9 cellular contexts compared by ENCODE assay signal in genomic region chr5:136374003-136374402, GRCh38. TPM values are rescaled to one million over a fixed set of nuclear protein-coding genes. Genes with fewer than 3 reads are reported as not detected.
DNase-seq lines count a peak whose midpoint lies in the region; ATAC-seq and TF ChIP-seq lines count a peak whose summit lies in the region.
"Had no signal": no experiment of that assay in that cellular context is flagged by ENCODE, and none has a peak within 500 bp of the region (broad histone marks: within the 10 kb centered on the region; RNA-seq: fewer than 3 reads in every experiment).

No MANE protein-coding gene starts in this region.

- H3K36me3 ChIP-seq in WERI-Rb-1 (no peaks in the 10 kb centered on the region), prostate gland (no peaks in the 10 kb centered on the region)

- in situ Hi-C loops in KBM-7 (cut with MboI; ENCODE audit: low pct_unique_long_range_greater_than_20kb, low sequenced_read_pairs) = no loop called here

- no peaks in the 10 kb centered on the region for H3K36me3 Mint-ChIP-seq in mesothelial cell of epicardium
- H3K36me3 Mint-ChIP-seq: naive thymus-derived CD8-positive, alpha-beta T cell had no signal

- peak; percentile 75 for TF ChIP-seq CTCF in WERI-Rb-1 (IDR thresholded peaks at IDR 0.05; ENCODE audit: low read depth, low read length)
- TF ChIP-seq CTCF in prostate gland (IDR thresholded peaks at IDR 0.05) = peak in 2 of 4 experiments; percentile 18 to 28
- no peak for TF ChIP-seq CTCF in mesothelial cell of epicardium (IDR thresholded peaks at IDR 0.05; ENCODE audit: unreplicated experiment)

- H3K4me1 Mint-ChIP-seq in mesothelial cell of epicardium = no peaks in the 10 kb centered on the region
- H3K4me1 Mint-ChIP-seq: naive thymus-derived CD8-positive, alpha-beta T cell had no signal

- DNase-seq in EH (ENCODE audit: low read depth) = peak; percentile 41
- DNase-seq in KBM-7 = peak; percentile 1
- peak; percentile 58 for DNase-seq in WERI-Rb-1
- DNase-seq in left kidney (ENCODE audit: low read depth, low spot score) = peak; percentile 76
- no peak for DNase-seq in prostate gland (ENCODE audit: low spot score)
- no peak for DNase-seq in mesothelial cell of epicardium (ENCODE audit: low spot score in 2 of 2, unreplicated experiment in 2 of 2)
- DNase-seq in NCI-H1436 treated with DMSO at 0.1 percent for 48 hours (lab: John Stamatoyannopoulos, UW) = no peak
- DNase-seq: naive thymus-derived CD8-positive, alpha-beta T cell had no signal

- no peaks in the 10 kb centered on the region for H3K4me1 ChIP-seq in prostate gland (replicated peaks)

- no peak overlapping the region for H3K27ac Mint-ChIP-seq in mesothelial cell of epicardium

- H3K27me3 ChIP-seq in WERI-Rb-1 (ENCODE audit: insufficient read depth, low read depth, severe bottlenecking) = no peaks in the 10 kb centered on the region
- no peaks in the 10 kb centered on the region for H3K27me3 ChIP-seq in prostate gland (replicated peaks; ENCODE audit: insufficient read depth)

- WGBS in prostate gland = 15% methylated on average over 5 of the region's 5 CpGs

- intact Hi-C loops in prostate gland (cut with DNase I) = no loop called here

- H3K27me3 Mint-ChIP-seq in mesothelial cell of epicardium (ENCODE audit: low read depth) = peaks cover 19% of the 10 kb centered on the region

- TF ChIP-seq POLR2A in prostate gland (IDR thresholded peaks at IDR 0.05) = no peak

- no peaks in the 10 kb centered on the region for H3K9me3 Mint-ChIP-seq in mesothelial cell of epicardium

- H3K27ac ChIP-seq in WERI-Rb-1 (no peak overlapping the region), prostate gland (no peak overlapping the region)

- H3K9me3 ChIP-seq in WERI-Rb-1 (ENCODE audit: severe bottlenecking) = no peaks in the 10 kb centered on the region
- H3K9me3 ChIP-seq in prostate gland = no peaks in the 10 kb centered on the region

- H3K4me3 Mint-ChIP-seq in mesothelial cell of epicardium = no peak overlapping the region
- H3K4me3 Mint-ChIP-seq: naive thymus-derived CD8-positive, alpha-beta T cell had no signal

- ATAC-seq in HG03354 (IDR thresholded peaks at IDR 0.05; ENCODE audit: poor library complexity, severe bottlenecking, unreplicated experiment) = no peak
- ATAC-seq: naive thymus-derived CD8-positive, alpha-beta T cell had no signal

- H3K4me3 ChIP-seq in WERI-Rb-1 (ENCODE audit: low read depth, low read length) (no peak overlapping the region), prostate gland (no peak overlapping the region)

RNA-seq across cellular contexts. Expression of gene TRPC7, which starts 8.7 kb away (rescaled TPM):
- total RNA-seq in prostate gland (under 1 TPM in 1 of 2 donors, not detected in 1; 0.28 TPM), mesothelial cell of epicardium (not detected in 3 replicates)
- total RNA-seq: naive thymus-derived CD8-positive, alpha-beta T cell had no signal

Comparison
In these comparisons a context has a peak if more than half of its experiments do, and no peak if none do; other contexts are left out.
1. DNase-seq: peak in EH (single experiment), KBM-7 (single experiment), WERI-Rb-1 (single experiment) and left kidney (single experiment); none in prostate gland (single experiment), mesothelial cell of epicardium (0 of 2) and NCI-H1436 treated with DMSO at 0.1 percent for 48 hours (single experiment).